In the genomic region with DNA sequence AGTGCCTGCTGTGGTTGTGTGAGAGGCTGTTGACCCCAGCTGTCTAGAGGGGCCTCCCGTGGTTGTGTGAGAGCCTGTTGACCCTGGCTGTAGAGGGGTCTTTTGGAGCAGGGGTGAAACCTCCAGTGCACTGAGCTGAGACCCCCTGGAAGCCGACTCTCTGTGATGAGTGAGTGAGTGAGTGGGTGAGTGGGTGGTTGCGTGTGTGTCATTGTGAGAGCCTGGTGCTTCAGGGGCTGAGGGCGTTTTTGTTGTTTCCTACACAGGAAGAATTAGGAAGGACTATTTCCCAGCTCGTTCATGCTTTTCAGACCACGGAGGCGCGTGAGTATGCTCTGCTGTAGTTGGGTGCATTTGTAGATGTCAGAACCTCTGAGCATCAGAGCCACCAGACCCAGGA, we compare ENCODE assay signal across 1 cellular context.
TF ChIP-seq lines count a peak whose summit lies in the region.

No MANE protein-coding gene starts in this region.

TF ChIP-seq in GM12878, 131 proteins besides CTCF, POLR2A, EP300 and RAD21 (continued from another document):
- TF ChIP-seq, protein P1, sequence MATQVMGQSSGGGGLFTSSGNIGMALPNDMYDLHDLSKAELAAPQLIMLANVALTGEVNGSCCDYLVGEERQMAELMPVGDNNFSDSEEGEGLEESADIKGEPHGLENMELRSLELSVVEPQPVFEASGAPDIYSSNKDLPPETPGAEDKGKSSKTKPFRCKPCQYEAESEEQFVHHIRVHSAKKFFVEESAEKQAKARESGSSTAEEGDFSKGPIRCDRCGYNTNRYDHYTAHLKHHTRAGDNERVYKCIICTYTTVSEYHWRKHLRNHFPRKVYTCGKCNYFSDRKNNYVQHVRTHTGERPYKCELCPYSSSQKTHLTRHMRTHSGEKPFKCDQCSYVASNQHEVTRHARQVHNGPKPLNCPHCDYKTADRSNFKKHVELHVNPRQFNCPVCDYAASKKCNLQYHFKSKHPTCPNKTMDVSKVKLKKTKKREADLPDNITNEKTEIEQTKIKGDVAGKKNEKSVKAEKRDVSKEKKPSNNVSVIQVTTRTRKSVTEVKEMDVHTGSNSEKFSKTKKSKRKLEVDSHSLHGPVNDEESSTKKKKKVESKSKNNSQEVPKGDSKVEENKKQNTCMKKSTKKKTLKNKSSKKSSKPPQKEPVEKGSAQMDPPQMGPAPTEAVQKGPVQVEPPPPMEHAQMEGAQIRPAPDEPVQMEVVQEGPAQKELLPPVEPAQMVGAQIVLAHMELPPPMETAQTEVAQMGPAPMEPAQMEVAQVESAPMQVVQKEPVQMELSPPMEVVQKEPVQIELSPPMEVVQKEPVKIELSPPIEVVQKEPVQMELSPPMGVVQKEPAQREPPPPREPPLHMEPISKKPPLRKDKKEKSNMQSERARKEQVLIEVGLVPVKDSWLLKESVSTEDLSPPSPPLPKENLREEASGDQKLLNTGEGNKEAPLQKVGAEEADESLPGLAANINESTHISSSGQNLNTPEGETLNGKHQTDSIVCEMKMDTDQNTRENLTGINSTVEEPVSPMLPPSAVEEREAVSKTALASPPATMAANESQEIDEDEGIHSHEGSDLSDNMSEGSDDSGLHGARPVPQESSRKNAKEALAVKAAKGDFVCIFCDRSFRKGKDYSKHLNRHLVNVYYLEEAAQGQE (IDR thresholded peaks at IDR 0.05; ENCODE audit: low read depth, low read length), result no peak
TF ChIP-seq in GM12878: peak in this region for 0.
